Comparison of ENCODE assay signal across 8 cellular contexts in genomic region chr22:50148991-50149721, GRCh38. TPM values are rescaled to one million over a fixed set of nuclear protein-coding genes. Genes with fewer than 3 reads are reported as not detected.
DNase-seq lines count a peak whose midpoint lies in the region; ATAC-seq, FAIRE-seq and TF ChIP-seq lines count a peak whose summit lies in the region.

No MANE protein-coding gene starts in this region.

- H3K36me3 ChIP-seq in Karpas-422 (ENCODE audit: insufficient read depth, low read length) (no peaks in the 10 kb centered on the region), SU-DHL-6 (ENCODE audit: low read length) (no peaks in the 10 kb centered on the region)

- H3K27me3 ChIP-seq in Karpas-422 (ENCODE audit: low read length) (no peaks in the 10 kb centered on the region), SU-DHL-6 (ENCODE audit: low read length) (no peaks in the 10 kb centered on the region), right cardiac atrium (ENCODE audit: control insufficient read depth, insufficient read depth) (no peaks in the 10 kb centered on the region)

- 53% methylated on average over 22 of the region's 22 CpGs for WGBS in right cardiac atrium

- peak; percentile 44 to 61 for ATAC-seq in right cardiac atrium
- ATAC-seq in GM21576 (IDR thresholded peaks at IDR 0.05; ENCODE audit: unreplicated experiment) = no peak
- no peak for ATAC-seq in GM18868 (IDR thresholded peaks at IDR 0.05; ENCODE audit: unreplicated experiment)

- H4K20me1 ChIP-seq in Karpas-422 (ENCODE audit: insufficient read depth, low read depth, low read length) (no peaks in the 10 kb centered on the region), SU-DHL-6 (ENCODE audit: low read depth, low read length) (no peaks in the 10 kb centered on the region)

- FAIRE-seq in G401.6 (lab: Jason Lieb, UNC) = peak; percentile 21

- H3K36me3 Mint-ChIP-seq in activated naive CD8-positive, alpha-beta T cell treated with anti-CD3 and anti-CD28 coated beads for 36 hours = no peaks in the 10 kb centered on the region

- peaks cover 5% of the 10 kb centered on the region for H3K4me1 Mint-ChIP-seq in activated naive CD8-positive, alpha-beta T cell treated with anti-CD3 and anti-CD28 coated beads for 36 hours

- H3K4me2 ChIP-seq in Karpas-422 (ENCODE audit: low read depth, low read length, poor library complexity, severe bottlenecking) (no peak overlapping the region), SU-DHL-6 (ENCODE audit: low read depth, low read length, poor library complexity, severe bottlenecking) (no peak overlapping the region)

- H3K27me3 Mint-ChIP-seq in activated naive CD8-positive, alpha-beta T cell treated with anti-CD3 and anti-CD28 coated beads for 36 hours = no peaks in the 10 kb centered on the region

- no peaks in the 10 kb centered on the region for H3K79me2 ChIP-seq in Karpas-422 (ENCODE audit: low read length)
- H3K79me2 ChIP-seq in SU-DHL-6 (ENCODE audit: insufficient read depth, low read length) = no peaks in the 10 kb centered on the region

- DNase-seq in Karpas-422 (peak; percentile 92), right cardiac atrium (peak in 2 of 3 donors; percentile 74 to 77)
- peak; percentile 69 for DNase-seq in activated naive CD8-positive, alpha-beta T cell treated with anti-CD3 and anti-CD28 coated beads for 36 hours
- peak; percentile 54 to 63 for DNase-seq in stimulated activated CD4-positive, alpha-beta T cell treated with anti-CD3 and anti-CD28 coated beads, Interleukin-15, amount 100 ng/mL, for 1 hour (ENCODE audit: low read depth in 1 of 2, low spot score in 1 of 2)

- H3K27ac Mint-ChIP-seq in activated naive CD8-positive, alpha-beta T cell treated with anti-CD3 and anti-CD28 coated beads for 36 hours = no peak overlapping the region

- no peak overlapping the region for H3K9ac ChIP-seq in Karpas-422 (ENCODE audit: low read length)
- H3K9ac ChIP-seq in SU-DHL-6 (ENCODE audit: low read length) = no peak overlapping the region

- H3K4me3 ChIP-seq in Karpas-422 (ENCODE audit: low read length) (no peak overlapping the region), SU-DHL-6 (ENCODE audit: insufficient read depth, low read length, poor library complexity, severe bottlenecking) (no peak overlapping the region), right cardiac atrium (ENCODE audit: low read length) (no peak overlapping the region)

- no peaks in the 10 kb centered on the region for H3K9me2 ChIP-seq in Karpas-422 (replicated peaks; ENCODE audit: insufficient read depth, low read length)
- H3K9me2 ChIP-seq in SU-DHL-6 (replicated peaks; ENCODE audit: insufficient read depth, low read length) = no peaks in the 10 kb centered on the region

- TF ChIP-seq CTCF in SU-DHL-6 (IDR thresholded peaks at IDR 0.05; ENCODE audit: insufficient read depth, low read length, poor library complexity, severe bottlenecking) = peak; percentile 73

- peaks cover 11% of the 10 kb centered on the region for H3K4me1 ChIP-seq in Karpas-422 (ENCODE audit: low read length)
- H3K4me1 ChIP-seq in right cardiac atrium (ENCODE audit: control insufficient read depth, insufficient read depth, low read length) = no peaks in the 10 kb centered on the region

- H2AFZ ChIP-seq in Karpas-422 (ENCODE audit: low read length) (no peak overlapping the region), SU-DHL-6 (ENCODE audit: low read depth, low read length, severe bottlenecking) (no peak overlapping the region)

- H3K9me3 Mint-ChIP-seq in activated naive CD8-positive, alpha-beta T cell treated with anti-CD3 and anti-CD28 coated beads for 36 hours = no peaks in the 10 kb centered on the region

- no peaks in the 10 kb centered on the region for H3F3A ChIP-seq in SU-DHL-6 (ENCODE audit: insufficient read depth)

- H3K27ac ChIP-seq in Karpas-422 (ENCODE audit: low read length) (no peak overlapping the region), SU-DHL-6 (ENCODE audit: low read depth, low read length) (no peak overlapping the region), right cardiac atrium (ENCODE audit: low read length) (no peak overlapping the region)

- intact Hi-C loops in right cardiac atrium (cut with DNase I) = loop anchor here (2.0 to 5.0 kb wide), 3 partner anchors 58 to 63 kb away; no protein-coding TSS in a partner anchor

- no peak overlapping the region for H3K4me3 Mint-ChIP-seq in activated naive CD8-positive, alpha-beta T cell treated with anti-CD3 and anti-CD28 coated beads for 36 hours

- no peaks in the 10 kb centered on the region for H3K9me3 ChIP-seq in Karpas-422 (ENCODE audit: low read length)
- H3K9me3 ChIP-seq in SU-DHL-6 (ENCODE audit: insufficient read depth, low read length) = no peaks in the 10 kb centered on the region
- no peaks in the 10 kb centered on the region for H3K9me3 ChIP-seq in right cardiac atrium (ENCODE audit: control insufficient read depth, low read length)

RNA-seq across cellular contexts. Expression of gene PANX2, which starts 21.4 kb away (rescaled TPM):
- not detected in 2 replicates for total RNA-seq in Karpas-422 (2014; rRNA removed; shearing (Covaris generic); ENCODE audit: low replicate concordance)
- total RNA-seq in activated naive CD8-positive, alpha-beta T cell treated with anti-CD3 and anti-CD28 coated beads for 36 hours = 1 to 10 TPM in 1 of 2 experiments, under 1 TPM in 1; 0.66 to 1.0 TPM
- total RNA-seq in right cardiac atrium = 1 to 10 TPM in 2 of 4 donors, under 1 TPM in 2; 0.43 to 2.1 (median 1.3) TPM
- 0.68 TPM for polyA plus RNA-seq in right cardiac atrium

RNA-seq across cellular contexts. Expression of gene TRABD, which starts 36.6 kb away (rescaled TPM):
- 46.7 and 117 TPM in 2 replicates for total RNA-seq in Karpas-422 (2014; rRNA removed; shearing (Covaris generic); ENCODE audit: low replicate concordance)
- 10 to 100 TPM; 77.8 to 79.4 TPM for total RNA-seq in activated naive CD8-positive, alpha-beta T cell treated with anti-CD3 and anti-CD28 coated beads for 36 hours
- total RNA-seq in right cardiac atrium = 10 to 100 TPM; 16.7 to 23.2 (median 20.7) TPM
- 25.5 TPM for polyA plus RNA-seq in right cardiac atrium

RNA-seq across cellular contexts. Expression of gene SELENOO, which starts 51.7 kb away (rescaled TPM):
- total RNA-seq in Karpas-422 (2014; rRNA removed; shearing (Covaris generic); ENCODE audit: low replicate concordance) = 20.0 and 64.1 TPM in 2 replicates
- 10 to 100 TPM; 20.0 to 20.9 TPM for total RNA-seq in activated naive CD8-positive, alpha-beta T cell treated with anti-CD3 and anti-CD28 coated beads for 36 hours
- 10 to 100 TPM; 14.6 to 16.3 (median 15.3) TPM for total RNA-seq in right cardiac atrium
- polyA plus RNA-seq in right cardiac atrium = 17.1 TPM

RNA-seq across cellular contexts. Expression of gene MOV10L1, which starts 59.4 kb away (rescaled TPM):
- 2.9 TPM in 1 of 2 replicates, not detected in the other for total RNA-seq in Karpas-422 (2014; rRNA removed; shearing (Covaris generic); ENCODE audit: low replicate concordance)
- total RNA-seq in activated naive CD8-positive, alpha-beta T cell treated with anti-CD3 and anti-CD28 coated beads for 36 hours = under 1 TPM; 0.14 to 0.23 TPM
- total RNA-seq in right cardiac atrium = under 1 TPM; 0.29 to 0.62 (median 0.53) TPM
- 0.63 TPM for polyA plus RNA-seq in right cardiac atrium

Comparison
In these comparisons a context has a peak if more than half of its experiments do, and no peak if none do; other contexts are left out.
1. ATAC-seq: peak in right cardiac atrium (2 of 2); none in GM21576 (single experiment) and GM18868 (single experiment).
2. Peak in every context shown above with its lines, with median percentiles within 50 percentile points of each other: DNase-seq.